In the genomic region with DNA sequence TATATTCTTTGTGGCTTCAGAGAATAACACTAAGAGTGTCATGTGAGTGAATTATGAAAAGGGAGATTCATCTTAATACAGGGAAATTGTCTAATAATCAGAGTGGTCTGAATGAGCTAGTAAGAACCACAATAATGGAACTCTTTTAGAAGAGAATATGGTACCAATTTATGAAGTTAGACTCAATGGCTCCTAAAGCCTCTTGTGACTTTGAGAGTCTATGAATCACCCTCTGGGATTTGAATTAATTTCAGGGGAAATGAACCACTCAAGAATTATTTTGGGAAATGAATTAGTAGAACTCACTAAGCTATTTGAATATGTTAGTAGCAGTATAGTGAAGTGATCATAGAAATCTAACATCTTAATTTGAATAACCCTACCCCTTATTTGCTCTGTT, we compare ENCODE assay signal across 17 cellular contexts.
"Had no signal": no experiment of that assay in that cellular context is flagged by ENCODE, and none has a peak within 500 bp of the region (broad histone marks: within the 10 kb centered on the region; RNA-seq: fewer than 3 reads in every experiment).

No MANE protein-coding gene starts in this region.

- H3K27ac Mint-ChIP-seq: activated CD8-positive, alpha-beta memory T cell treated with anti-CD3 and anti-CD28 coated beads, Interleukin-2, amount 10 ng/mL, durations not matched to agents 7 days and 5 days; activated naive CD8-positive, alpha-beta T cell; activated T-cell treated with anti-CD3 and anti-CD28 coated beads, Interleukin-2, amount 50 U/mL, for 24 hours; nephron; stimulated activated naive CD8-positive, alpha-beta T cell treated with anti-CD3 and anti-CD28 coated beads, Interleukin-15, Interleukin-2, amounts not matched to agents 100 ng/mL and 50 ng/mL, for 24 hours had no signal

- H3K4me3 Mint-ChIP-seq: activated CD8-positive, alpha-beta memory T cell treated with anti-CD3 and anti-CD28 coated beads, Interleukin-2, amount 10 ng/mL, durations not matched to agents 7 days and 5 days; activated naive CD8-positive, alpha-beta T cell; activated T-cell treated with anti-CD3 and anti-CD28 coated beads, Interleukin-2, amount 50 U/mL, for 24 hours; nephron; stimulated activated naive CD8-positive, alpha-beta T cell treated with anti-CD3 and anti-CD28 coated beads, Interleukin-15, Interleukin-2, amounts not matched to agents 100 ng/mL and 50 ng/mL, for 24 hours had no signal

- H3K27me3 ChIP-seq: esophagus squamous epithelium, gastroesophageal sphincter had no signal

- DNase-seq: activated CD4-positive, alpha-beta T cell treated with anti-CD3 and anti-CD28 coated beads, Interleukin-2, amount 50 U/mL, for 48 hours; activated CD4-positive, CD25-positive, alpha-beta regulatory T cell treated with anti-CD3 and anti-CD28 coated beads, Interleukin-2, amount 50 U/mL, for 72 hours; activated CD8-positive, alpha-beta memory T cell treated with anti-CD3 and anti-CD28 coated beads, Interleukin-2, amount 10 ng/mL, durations not matched to agents 7 days and 5 days; activated gamma-delta T cell; activated T-cell treated with anti-CD3 and anti-CD28 coated beads, Interleukin-2, amount 50 U/mL, for 24 hours; esophagus squamous epithelium; islet precursor cell; left ventricle myocardium inferior; mesendoderm; stimulated activated CD4-positive, alpha-beta T cell treated with anti-CD3 and anti-CD28 coated beads, Interleukin-4, amount 100 ng/mL, for 1 hour; T-helper 9 cell had no signal

- H3K27ac ChIP-seq: esophagus squamous epithelium, gastroesophageal sphincter, left ventricle myocardium inferior, thoracic aorta had no signal

- H3K9me3 ChIP-seq: gastroesophageal sphincter, thoracic aorta had no signal

- H3K27me3 Mint-ChIP-seq: activated CD8-positive, alpha-beta memory T cell treated with anti-CD3 and anti-CD28 coated beads, Interleukin-2, amount 10 ng/mL, durations not matched to agents 7 days and 5 days; activated naive CD8-positive, alpha-beta T cell; activated T-cell treated with anti-CD3 and anti-CD28 coated beads, Interleukin-2, amount 50 U/mL, for 24 hours; stimulated activated naive CD8-positive, alpha-beta T cell treated with anti-CD3 and anti-CD28 coated beads, Interleukin-15, Interleukin-2, amounts not matched to agents 100 ng/mL and 50 ng/mL, for 24 hours had no signal

- H3K36me3 ChIP-seq: thoracic aorta had no signal

- ATAC-seq: activated CD8-positive, alpha-beta memory T cell treated with anti-CD3 and anti-CD28 coated beads, Interleukin-2, amount 10 ng/mL, durations not matched to agents 7 days and 5 days; gastroesophageal sphincter had no signal

- FAIRE-seq: bronchial epithelial cell had no signal

- H3K4me3 ChIP-seq: esophagus squamous epithelium, gastroesophageal sphincter, left ventricle myocardium inferior, thoracic aorta had no signal

- H3K4me1 Mint-ChIP-seq: nephron had no signal
